2 cellular contexts compared by ENCODE assay signal in genomic region chr6:139368661-139369060, GRCh38.
TF ChIP-seq lines count a peak whose summit lies in the region.

No MANE protein-coding gene starts in this region.

TF ChIP-seq in GM23338, 12 proteins besides CTCF, POLR2A, EP300 and RAD21:
- TF ChIP-seq ZNF331 (CRISPR knock-in tag; IDR thresholded peaks at IDR 0.05; ENCODE audit: low read depth) (no peak), REST (IDR thresholded peaks at IDR 0.05; ENCODE audit: unreplicated experiment) (no peak), STAT1 (IDR thresholded peaks at IDR 0.05; ENCODE audit: unreplicated experiment) (no peak), NANOG (IDR thresholded peaks at IDR 0.05; ENCODE audit: borderline replicate concordance) (peak; percentile 5; the same call in 1 of the 2 replicates)
- TF ChIP-seq, protein P1, sequence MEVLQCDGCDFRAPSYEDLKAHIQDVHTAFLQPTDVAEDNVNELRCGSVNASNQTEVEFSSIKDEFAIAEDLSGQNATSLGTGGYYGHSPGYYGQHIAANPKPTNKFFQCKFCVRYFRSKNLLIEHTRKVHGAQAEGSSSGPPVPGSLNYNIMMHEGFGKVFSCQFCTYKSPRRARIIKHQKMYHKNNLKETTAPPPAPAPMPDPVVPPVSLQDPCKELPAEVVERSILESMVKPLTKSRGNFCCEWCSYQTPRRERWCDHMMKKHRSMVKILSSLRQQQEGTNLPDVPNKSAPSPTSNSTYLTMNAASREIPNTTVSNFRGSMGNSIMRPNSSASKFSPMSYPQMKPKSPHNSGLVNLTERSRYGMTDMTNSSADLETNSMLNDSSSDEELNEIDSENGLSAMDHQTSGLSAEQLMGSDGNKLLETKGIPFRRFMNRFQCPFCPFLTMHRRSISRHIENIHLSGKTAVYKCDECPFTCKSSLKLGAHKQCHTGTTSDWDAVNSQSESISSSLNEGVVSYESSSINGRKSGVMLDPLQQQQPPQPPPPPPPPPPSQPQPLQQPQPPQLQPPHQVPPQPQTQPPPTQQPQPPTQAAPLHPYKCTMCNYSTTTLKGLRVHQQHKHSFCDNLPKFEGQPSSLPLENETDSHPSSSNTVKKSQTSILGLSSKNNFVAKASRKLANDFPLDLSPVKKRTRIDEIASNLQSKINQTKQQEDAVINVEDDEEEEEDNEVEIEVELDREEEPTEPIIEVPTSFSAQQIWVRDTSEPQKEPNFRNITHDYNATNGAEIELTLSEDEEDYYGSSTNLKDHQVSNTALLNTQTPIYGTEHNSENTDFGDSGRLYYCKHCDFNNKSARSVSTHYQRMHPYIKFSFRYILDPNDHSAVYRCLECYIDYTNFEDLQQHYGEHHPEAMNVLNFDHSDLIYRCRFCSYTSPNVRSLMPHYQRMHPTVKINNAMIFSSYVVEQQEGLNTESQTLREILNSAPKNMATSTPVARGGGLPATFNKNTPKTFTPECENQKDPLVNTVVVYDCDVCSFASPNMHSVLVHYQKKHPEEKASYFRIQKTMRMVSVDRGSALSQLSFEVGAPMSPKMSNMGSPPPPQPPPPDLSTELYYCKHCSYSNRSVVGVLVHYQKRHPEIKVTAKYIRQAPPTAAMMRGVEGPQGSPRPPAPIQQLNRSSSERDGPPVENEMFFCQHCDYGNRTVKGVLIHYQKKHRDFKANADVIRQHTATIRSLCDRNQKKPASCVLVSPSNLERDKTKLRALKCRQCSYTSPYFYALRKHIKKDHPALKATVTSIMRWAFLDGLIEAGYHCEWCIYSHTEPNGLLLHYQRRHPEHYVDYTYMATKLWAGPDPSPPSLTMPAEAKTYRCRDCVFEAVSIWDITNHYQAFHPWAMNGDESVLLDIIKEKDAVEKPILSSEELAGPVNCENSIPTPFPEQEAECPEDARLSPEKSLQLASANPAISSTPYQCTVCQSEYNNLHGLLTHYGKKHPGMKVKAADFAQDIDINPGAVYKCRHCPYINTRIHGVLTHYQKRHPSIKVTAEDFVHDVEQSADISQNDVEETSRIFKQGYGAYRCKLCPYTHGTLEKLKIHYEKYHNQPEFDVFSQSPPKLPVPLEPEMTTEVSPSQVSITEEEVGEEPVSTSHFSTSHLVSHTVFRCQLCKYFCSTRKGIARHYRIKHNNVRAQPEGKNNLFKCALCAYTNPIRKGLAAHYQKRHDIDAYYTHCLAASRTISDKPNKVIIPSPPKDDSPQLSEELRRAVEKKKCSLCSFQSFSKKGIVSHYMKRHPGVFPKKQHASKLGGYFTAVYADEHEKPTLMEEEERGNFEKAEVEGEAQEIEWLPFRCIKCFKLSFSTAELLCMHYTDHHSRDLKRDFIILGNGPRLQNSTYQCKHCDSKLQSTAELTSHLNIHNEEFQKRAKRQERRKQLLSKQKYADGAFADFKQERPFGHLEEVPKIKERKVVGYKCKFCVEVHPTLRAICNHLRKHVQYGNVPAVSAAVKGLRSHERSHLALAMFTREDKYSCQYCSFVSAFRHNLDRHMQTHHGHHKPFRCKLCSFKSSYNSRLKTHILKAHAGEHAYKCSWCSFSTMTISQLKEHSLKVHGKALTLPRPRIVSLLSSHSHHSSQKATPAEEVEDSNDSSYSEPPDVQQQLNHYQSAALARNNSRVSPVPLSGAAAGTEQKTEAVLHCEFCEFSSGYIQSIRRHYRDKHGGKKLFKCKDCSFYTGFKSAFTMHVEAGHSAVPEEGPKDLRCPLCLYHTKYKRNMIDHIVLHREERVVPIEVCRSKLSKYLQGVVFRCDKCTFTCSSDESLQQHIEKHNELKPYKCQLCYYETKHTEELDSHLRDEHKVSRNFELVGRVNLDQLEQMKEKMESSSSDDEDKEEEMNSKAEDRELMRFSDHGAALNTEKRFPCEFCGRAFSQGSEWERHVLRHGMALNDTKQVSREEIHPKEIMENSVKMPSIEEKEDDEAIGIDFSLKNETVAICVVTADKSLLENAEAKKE (CRISPR knock-in tag; IDR thresholded peaks at IDR 0.05), result no peak

TF ChIP-seq in endothelial cell of umbilical vein, 7 proteins besides CTCF, POLR2A, EP300 and RAD21:
- TF ChIP-seq EZH2 (IDR thresholded peaks at IDR 0.05; ENCODE audit: borderline replicate concordance, low read depth, low read length, severe bottlenecking) (no peak), POLR2AphosphoS5 (IDR thresholded peaks at IDR 0.05; ENCODE audit: insufficient read depth, low read depth, low read length) (no peak), GATA2 (IDR thresholded peaks at IDR 0.05; ENCODE audit: insufficient read depth, insufficient read length, low read depth, low read length) (no peak), FOS (IDR thresholded peaks at IDR 0.05; ENCODE audit: borderline replicate concordance, insufficient read depth, low read length) (no peak), MYC (IDR thresholded peaks at IDR 0.05; ENCODE audit: low read depth, low read length) (no peak), MAX (IDR thresholded peaks at IDR 0.05; ENCODE audit: insufficient read depth, insufficient read length) (no peak), JUN (IDR thresholded peaks at IDR 0.05; ENCODE audit: borderline replicate concordance, insufficient read depth, insufficient read length, low read depth) (no peak)
